Comparison of ENCODE assay signal across 14 cellular contexts in the genomic region with DNA sequence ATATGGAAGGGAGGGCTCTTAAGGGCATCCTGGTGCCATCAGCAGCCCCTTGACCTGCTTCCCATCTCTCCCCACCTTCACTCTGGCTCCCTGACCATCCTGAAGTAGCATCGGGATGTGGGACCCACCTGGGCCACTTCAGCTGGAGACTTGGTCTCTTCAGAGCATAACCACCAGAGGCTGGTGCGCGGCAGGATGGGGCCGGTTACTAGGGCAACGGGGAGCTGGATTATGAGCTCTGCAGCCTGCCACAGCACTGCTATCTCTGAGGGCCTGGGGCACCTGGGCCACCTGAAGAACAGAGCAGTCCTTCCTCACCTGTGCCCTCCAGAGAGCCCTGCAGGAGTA.
DNase-seq lines count a peak whose midpoint lies in the region; ATAC-seq, FAIRE-seq and TF ChIP-seq lines count a peak whose summit lies in the region.
"Had no signal": no experiment of that assay in that cellular context is flagged by ENCODE, and none has a peak within 500 bp of the region (broad histone marks: within the 10 kb centered on the region; RNA-seq: fewer than 3 reads in every experiment).

No MANE protein-coding gene starts in this region.

- H4K20me1 ChIP-seq in astrocyte (ENCODE audit: insufficient read depth, low read length), result no peaks in the 10 kb centered on the region

- H3K4me2 ChIP-seq in astrocyte (ENCODE audit: low read length), result peak overlapping the region; percentile 21

- H3K36me3 ChIP-seq in astrocyte (ENCODE audit: insufficient read depth, low read length), result peaks cover 21% of the 10 kb centered on the region

- no peak for FAIRE-seq in astrocyte (lab: Jason Lieb, UNC)

- H3K27ac ChIP-seq in astrocyte (ENCODE audit: low read depth, low read length), result peak overlapping the region; percentile 96

- H3K9ac ChIP-seq in astrocyte (ENCODE audit: low read length), result peak overlapping the region; percentile 76

- H3K4me1 ChIP-seq in astrocyte (ENCODE audit: insufficient read depth, low read length), result peaks cover 44% of the 10 kb centered on the region

- H3K9me3 Mint-ChIP-seq in astrocyte (ENCODE audit: unreplicated experiment) (no peaks in the 10 kb centered on the region), type B pancreatic cell (no peaks in the 10 kb centered on the region)
- H3K9me3 Mint-ChIP-seq: activated CD4-positive, alpha-beta T cell treated with anti-CD3 and anti-CD28 coated beads, Interleukin-2, amount 10 ng/mL, durations not matched to agents 24 days and 14 days; activated T-helper 1 cell treated with anti-CD3 and anti-CD28 coated beads, Interleukin-12 subunit alpha, Interleukin-12 subunit beta, Interleukin-2, Interleukin-4 antibody, amounts not matched to agents 30 ng/mL and 10 ng/mL and 1 ng/mL, durations not matched to agents 14 hours and 24 hours and 36 hours; CD4-positive, CD25-positive, alpha-beta regulatory T cell; neural crest cell; T-helper 1 cell treated with Interleukin-12 subunit alpha and Interleukin-12 subunit beta and Interleukin-4 antibody, amounts not matched to agents 30 μg/mL and 1 μg/mL, for 36 hours had no signal

- peak; percentile 66 for DNase-seq in A172 (ENCODE audit: low spot score)
- DNase-seq in Daoy (ENCODE audit: low read depth), result peak; percentile 20
- no peak for DNase-seq in astrocyte (ENCODE audit: low read depth)
- peak; percentile 81 for DNase-seq in posterior vena cava (ENCODE audit: low spot score)
- no peak for DNase-seq in type B pancreatic cell (ENCODE audit: extremely low spot score, unreplicated experiment)
- no peak for DNase-seq in NCI-H446 (lab: John Stamatoyannopoulos, UW)
- no peak for DNase-seq in T-helper 9 cell
- DNase-seq: activated CD4-positive, alpha-beta T cell treated with anti-CD3 and anti-CD28 coated beads, Interleukin-2, amount 10 ng/mL, durations not matched to agents 24 days and 14 days; CD4-positive, CD25-positive, alpha-beta regulatory T cell; NCI-H1694 treated with DMSO at 0.1 percent for 48 hours had no signal

- TF ChIP-seq CTCF in astrocyte (IDR thresholded peaks at IDR 0.05; ENCODE audit: insufficient read depth, low read depth, low read length) (no peak), type B pancreatic cell (conservative IDR thresholded peaks at IDR 0.05) (no peak)

- H3K4me1 Mint-ChIP-seq in astrocyte (ENCODE audit: low read depth, unreplicated experiment) (peaks cover 19% of the 10 kb centered on the region), type B pancreatic cell (ENCODE audit: unreplicated experiment) (peaks cover 6% of the 10 kb centered on the region)
- H3K4me1 Mint-ChIP-seq: neural crest cell had no signal

- H3K36me3 Mint-ChIP-seq in astrocyte (ENCODE audit: low read depth, unreplicated experiment) (peaks cover 25% of the 10 kb centered on the region), type B pancreatic cell (no peaks in the 10 kb centered on the region)

- H3K27ac Mint-ChIP-seq in astrocyte (ENCODE audit: unreplicated experiment) (no peak overlapping the region), type B pancreatic cell (no peak overlapping the region)
- H3K27ac Mint-ChIP-seq: activated CD4-positive, alpha-beta T cell treated with anti-CD3 and anti-CD28 coated beads, Interleukin-2, amount 10 ng/mL, durations not matched to agents 24 days and 14 days; activated T-helper 1 cell treated with anti-CD3 and anti-CD28 coated beads, Interleukin-12 subunit alpha, Interleukin-12 subunit beta, Interleukin-2, Interleukin-4 antibody, amounts not matched to agents 30 ng/mL and 10 ng/mL and 1 ng/mL, durations not matched to agents 14 hours and 24 hours and 36 hours; T-helper 1 cell treated with Interleukin-12 subunit alpha and Interleukin-12 subunit beta and Interleukin-4 antibody, amounts not matched to agents 30 μg/mL and 1 μg/mL, for 36 hours had no signal

- H3K27me3 ChIP-seq in astrocyte (ENCODE audit: insufficient read depth, low read length), result no peaks in the 10 kb centered on the region

- intact Hi-C loops in posterior vena cava (cut with DNase I), result no loop called here

- ATAC-seq in HG03442 (IDR thresholded peaks at IDR 0.05; ENCODE audit: unreplicated experiment), result no peak

- no peak overlapping the region for H3K4me3 Mint-ChIP-seq in astrocyte (ENCODE audit: unreplicated experiment)
- no peak overlapping the region for H3K4me3 Mint-ChIP-seq in type B pancreatic cell
- H3K4me3 Mint-ChIP-seq: activated CD4-positive, alpha-beta T cell treated with anti-CD3 and anti-CD28 coated beads, Interleukin-2, amount 10 ng/mL, durations not matched to agents 24 days and 14 days; activated T-helper 1 cell treated with anti-CD3 and anti-CD28 coated beads, Interleukin-12 subunit alpha, Interleukin-12 subunit beta, Interleukin-2, Interleukin-4 antibody, amounts not matched to agents 30 ng/mL and 10 ng/mL and 1 ng/mL, durations not matched to agents 14 hours and 24 hours and 36 hours; CD4-positive, CD25-positive, alpha-beta regulatory T cell; neural crest cell; T-helper 1 cell treated with Interleukin-12 subunit alpha and Interleukin-12 subunit beta and Interleukin-4 antibody, amounts not matched to agents 30 μg/mL and 1 μg/mL, for 36 hours had no signal

- no peaks in the 10 kb centered on the region for H3K27me3 Mint-ChIP-seq in astrocyte (ENCODE audit: low read depth, unreplicated experiment)
- no peaks in the 10 kb centered on the region for H3K27me3 Mint-ChIP-seq in type B pancreatic cell
- H3K27me3 Mint-ChIP-seq: activated CD4-positive, alpha-beta T cell treated with anti-CD3 and anti-CD28 coated beads, Interleukin-2, amount 10 ng/mL, durations not matched to agents 24 days and 14 days; CD4-positive, CD25-positive, alpha-beta regulatory T cell had no signal

- H3K79me2 ChIP-seq in astrocyte (ENCODE audit: insufficient read depth, low read length), result peaks cover 43% of the 10 kb centered on the region

- no peak overlapping the region for H2AFZ ChIP-seq in astrocyte (ENCODE audit: low read depth, low read length)

- no peak overlapping the region for H3K4me3 ChIP-seq in astrocyte (ENCODE audit: insufficient read depth, low read depth, low read length)

- H3K9me3 ChIP-seq in astrocyte (ENCODE audit: insufficient read depth, low read depth, low read length), result no peaks in the 10 kb centered on the region

Comparison
In these comparisons a context has a peak if more than half of its experiments do, and no peak if none do; other contexts are left out.
1. DNase-seq: peak in A172 (single experiment), Daoy (single experiment) and posterior vena cava (single experiment); none in astrocyte (single experiment), type B pancreatic cell (single experiment), NCI-H446 (0 of 2) and T-helper 9 cell (single experiment).